In genomic region chr10:58512470-58513188, GRCh38 we compare ENCODE assay signal across 7 cellular contexts. TPM values are rescaled to one million over a fixed set of nuclear protein-coding genes. Genes with fewer than 3 reads are reported as not detected.
DNase-seq lines count a peak whose midpoint lies in the region; ATAC-seq and TF ChIP-seq lines count a peak whose summit lies in the region.

A gene with protein sequence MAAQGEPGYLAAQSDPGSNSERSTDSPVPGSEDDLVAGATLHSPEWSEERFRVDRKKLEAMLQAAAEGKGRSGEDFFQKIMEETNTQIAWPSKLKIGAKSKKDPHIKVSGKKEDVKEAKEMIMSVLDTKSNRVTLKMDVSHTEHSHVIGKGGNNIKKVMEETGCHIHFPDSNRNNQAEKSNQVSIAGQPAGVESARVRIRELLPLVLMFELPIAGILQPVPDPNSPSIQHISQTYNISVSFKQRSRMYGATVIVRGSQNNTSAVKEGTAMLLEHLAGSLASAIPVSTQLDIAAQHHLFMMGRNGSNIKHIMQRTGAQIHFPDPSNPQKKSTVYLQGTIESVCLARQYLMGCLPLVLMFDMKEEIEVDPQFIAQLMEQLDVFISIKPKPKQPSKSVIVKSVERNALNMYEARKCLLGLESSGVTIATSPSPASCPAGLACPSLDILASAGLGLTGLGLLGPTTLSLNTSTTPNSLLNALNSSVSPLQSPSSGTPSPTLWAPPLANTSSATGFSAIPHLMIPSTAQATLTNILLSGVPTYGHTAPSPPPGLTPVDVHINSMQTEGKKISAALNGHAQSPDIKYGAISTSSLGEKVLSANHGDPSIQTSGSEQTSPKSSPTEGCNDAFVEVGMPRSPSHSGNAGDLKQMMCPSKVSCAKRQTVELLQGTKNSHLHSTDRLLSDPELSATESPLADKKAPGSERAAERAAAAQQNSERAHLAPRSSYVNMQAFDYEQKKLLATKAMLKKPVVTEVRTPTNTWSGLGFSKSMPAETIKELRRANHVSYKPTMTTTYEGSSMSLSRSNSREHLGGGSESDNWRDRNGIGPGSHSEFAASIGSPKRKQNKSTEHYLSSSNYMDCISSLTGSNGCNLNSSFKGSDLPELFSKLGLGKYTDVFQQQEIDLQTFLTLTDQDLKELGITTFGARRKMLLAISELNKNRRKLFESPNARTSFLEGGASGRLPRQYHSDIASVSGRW (plus strand): TSS chr10:58512872. CDS start chr10:58513144, 272 bp downstream.

- peak within 1 kb of the TSS; percentile 85 for H3K4me2 ChIP-seq in neural cell (ENCODE audit: low read length)

- no peaks in the 10 kb centered on the region for H3K79me2 ChIP-seq in neural cell (replicated peaks; ENCODE audit: insufficient read depth, low read length)

- no peaks in the 10 kb centered on the region for H3F3A ChIP-seq in neural cell (ENCODE audit: insufficient read depth, low read length, poor library complexity, severe bottlenecking)

- H3K4me1 Mint-ChIP-seq in activated T-cell treated with anti-CD3 and anti-CD28 coated beads, Interleukin-2, amount 50 U/mL, for 72 hours (ENCODE audit: low read depth), result peaks cover 14% of the 10 kb centered on the region

- peak within 1 kb of the TSS; percentile 82 for H3K4me3 ChIP-seq in neural cell (ENCODE audit: low read length)

- ATAC-seq in GM18502 (IDR thresholded peaks at IDR 0.05; ENCODE audit: poor library complexity, unreplicated experiment) (peak; percentile 48), HG02884 (IDR thresholded peaks at IDR 0.05; ENCODE audit: unreplicated experiment) (no peak)
- peak; percentile 42 to 60 for ATAC-seq in activated T-cell treated with anti-CD3 and anti-CD28 coated beads, Interleukin-2, amount 50 U/mL, for 72 hours (replicated peaks in 1 of 2)

- no peaks in the 10 kb centered on the region for H3K36me3 ChIP-seq in neural cell (ENCODE audit: insufficient read depth, low read length)

- H2AFZ ChIP-seq in neural cell (ENCODE audit: low read depth, low read length), result peak within 1 kb of the TSS; percentile 23

- H3K9me2 ChIP-seq in neural cell (ENCODE audit: insufficient read depth, low read length), result no peaks in the 10 kb centered on the region

- no peak for TF ChIP-seq RAD21 in Ishikawa (IDR thresholded peaks at IDR 0.05; ENCODE audit: low read depth)
- peak; percentile 23 for TF ChIP-seq RAD21 in neural cell (conservative IDR thresholded peaks at IDR 0.05)

- peak within 1 kb of the TSS; percentile 83 to 91 for H3K4me3 Mint-ChIP-seq in activated T-cell treated with anti-CD3 and anti-CD28 coated beads, Interleukin-2, amount 50 U/mL, for 72 hours

- no peaks in the 10 kb centered on the region for H3K27me3 ChIP-seq in neural cell (ENCODE audit: insufficient read depth, low read depth, low read length)

- TF ChIP-seq CTCF in neural cell (IDR thresholded peaks at IDR 0.05; ENCODE audit: poor library complexity, severe bottlenecking), result no peak

- TF ChIP-seq EP300 in Ishikawa (IDR thresholded peaks at IDR 0.05; ENCODE audit: borderline replicate concordance) (no peak), neural cell (conservative IDR thresholded peaks at IDR 0.05; ENCODE audit: poor library complexity, severe bottlenecking) (no peak)

- H3K27ac ChIP-seq in neural cell (ENCODE audit: low read length), result no peak within 1 kb of the TSS

- peak; percentile 10 to 15 for DNase-seq in activated T-cell treated with anti-CD3 and anti-CD28 coated beads, Interleukin-2, amount 50 U/mL, for 72 hours
- DNase-seq in glomerular visceral epithelial cell (ENCODE audit: extremely low spot score) (peak; percentile 81), NCI-H2196 (lab: John Stamatoyannopoulos, UW; ENCODE audit: unreplicated experiment) (no peak)

- H3K9me3 Mint-ChIP-seq in activated T-cell treated with anti-CD3 and anti-CD28 coated beads, Interleukin-2, amount 50 U/mL, for 72 hours, result no peaks in the 10 kb centered on the region

- peaks cover 3% of the 10 kb centered on the region in 2 donors for H3K36me3 Mint-ChIP-seq in activated T-cell treated with anti-CD3 and anti-CD28 coated beads, Interleukin-2, amount 50 U/mL, for 72 hours (ENCODE audit: insufficient read depth in 2 of 2)

- H3K9me3 ChIP-seq in neural cell (ENCODE audit: low read length), result no peaks in the 10 kb centered on the region

- no peaks in the 10 kb centered on the region for H4K20me1 ChIP-seq in neural cell (ENCODE audit: insufficient read depth)

- peaks cover 32% of the 10 kb centered on the region for H3K27me3 Mint-ChIP-seq in activated T-cell treated with anti-CD3 and anti-CD28 coated beads, Interleukin-2, amount 50 U/mL, for 72 hours (ENCODE audit: low read depth)

- peak within 1 kb of the TSS; percentile 55 for H3K9ac ChIP-seq in neural cell (ENCODE audit: low read length)

- no peak within 1 kb of the TSS for H3K27ac Mint-ChIP-seq in activated T-cell treated with anti-CD3 and anti-CD28 coated beads, Interleukin-2, amount 50 U/mL, for 72 hours

TF ChIP-seq in Ishikawa, 13 proteins besides CTCF, POLR2A, EP300 and RAD21:
- TF ChIP-seq TCF12 (IDR thresholded peaks at IDR 0.05; ENCODE audit: low read depth), result no peak
- peak; percentile 21; the same call in 1 of the 2 replicates for TF ChIP-seq MAX (IDR thresholded peaks at IDR 0.05)
- TF ChIP-seq TAF1 (IDR thresholded peaks at IDR 0.05; ENCODE audit: low read depth), result 0 out of 2 replicates have a peak, but pooled peaks have one; percentile 30
- TF ChIP-seq USF1 (IDR thresholded peaks at IDR 0.05), result peak; percentile 57
TF ChIP-seq in Ishikawa: peak in this region for 3.

TF ChIP-seq in neural cell, 6 proteins besides CTCF, POLR2A, EP300 and RAD21:
- TF ChIP-seq MXI1 (conservative IDR thresholded peaks at IDR 0.05; ENCODE audit: poor library complexity, severe bottlenecking), result peak; percentile 20
- TF ChIP-seq REST (IDR thresholded peaks at IDR 0.05; ENCODE audit: borderline replicate concordance), result no peak
- TF ChIP-seq EZH2 (IDR thresholded peaks at IDR 0.05; ENCODE audit: borderline replicate concordance, insufficient read depth, low read length, poor library complexity, severe bottlenecking), result no peak
- peak; percentile 30 for TF ChIP-seq POLR2AphosphoS5 (IDR thresholded peaks at IDR 0.05)
- TF ChIP-seq SMC3 (conservative IDR thresholded peaks at IDR 0.05; ENCODE audit: poor library complexity), result peak; percentile 21
- no peak for TF ChIP-seq TAF1 (IDR thresholded peaks at IDR 0.05; ENCODE audit: low read depth)

RNA-seq across cellular contexts. Expression of the gene that starts here (rescaled TPM):
- not detected for total RNA-seq in activated T-cell treated with anti-CD3 and anti-CD28 coated beads, Interleukin-2, amount 50 U/mL, for 72 hours
- polyA plus RNA-seq in neural cell, result 7.6 and 10.8 TPM in 2 replicates
- polyA minus RNA-seq in neural cell, result 9.3 and 10.2 TPM in 2 replicates

Comparison
In these comparisons a context has a peak if more than half of its experiments do, and no peak if none do; other contexts are left out.
1. Peak in DNase-seq and ATAC-seq in activated T-cell treated with anti-CD3 and anti-CD28 coated beads, Interleukin-2, amount 50 U/mL, for 72 hours; RNA of the gene not detected or under 1 TPM.